In the genomic region with DNA sequence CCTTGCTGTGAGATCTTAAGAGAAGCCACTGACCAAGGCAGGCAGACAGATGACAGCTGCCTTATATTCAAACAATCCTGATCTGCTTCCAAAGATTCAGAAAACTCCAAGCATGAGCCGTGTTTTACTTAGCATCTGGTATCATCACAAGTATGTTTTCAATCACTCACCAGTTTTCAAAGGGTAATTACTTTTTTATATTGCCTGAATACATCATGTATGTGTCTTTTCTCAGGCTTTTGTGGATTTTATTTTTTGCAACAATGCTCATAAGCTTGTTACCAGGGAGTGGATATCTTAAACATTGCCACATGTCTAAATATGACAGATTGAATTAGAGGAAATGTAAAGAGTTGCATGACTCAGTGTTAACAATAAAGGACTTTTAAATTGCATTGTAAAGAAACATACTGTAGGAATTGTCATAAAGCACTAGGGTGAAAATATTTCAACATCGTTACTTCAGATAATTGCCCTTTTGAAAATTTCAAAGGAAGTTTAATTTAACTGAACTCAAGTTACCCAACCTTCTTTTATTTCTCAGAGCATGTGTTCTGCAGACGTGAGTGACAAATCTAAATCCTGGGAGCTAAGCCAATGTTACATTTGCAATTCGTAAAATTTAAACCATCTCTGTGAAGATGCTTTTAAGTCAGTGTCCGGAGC, we compare ENCODE assay signal across 15 cellular contexts.
DNase-seq lines count a peak whose midpoint lies in the region; ATAC-seq, FAIRE-seq and TF ChIP-seq lines count a peak whose summit lies in the region.
"Had no signal": no experiment of that assay in that cellular context is flagged by ENCODE, and none has a peak within 500 bp of the region (broad histone marks: within the 10 kb centered on the region; RNA-seq: fewer than 3 reads in every experiment).

No MANE protein-coding gene starts in this region.

- DNase-seq in GM04503 (ENCODE audit: low read depth) (peak; percentile 67), NOMO-1 treated with DMSO at 0.1 percent for 48 hours (lab: John Stamatoyannopoulos, UW; ENCODE audit: unreplicated experiment) (peak; percentile 38), pancreas (no peak), activated T-cell treated with anti-CD3 and anti-CD28 coated beads for 4 hours (no peak), frontal cortex (ENCODE audit: low spot score in 2 of 2) (no peak), nephron progenitor cell (no peak)
- DNase-seq: activated naive CD8-positive, alpha-beta T cell treated with anti-CD3 and anti-CD28 coated beads, Interleukin-2, amount 10 ng/mL, durations not matched to agents 7 days and 5 days; DMS153; effector memory CD8-positive, alpha-beta T cell; islet precursor cell; NCI-H1092 treated with DMSO at 0.1 percent for 48 hours had no signal

- no peak overlapping the region for H3K27ac ChIP-seq in pancreas

- H3K4me3 Mint-ChIP-seq in nephron progenitor cell = no peak overlapping the region
- H3K4me3 Mint-ChIP-seq: activated naive CD8-positive, alpha-beta T cell treated with anti-CD3 and anti-CD28 coated beads, Interleukin-2, amount 10 ng/mL, durations not matched to agents 7 days and 5 days; effector memory CD8-positive, alpha-beta T cell; stimulated activated naive CD8-positive, alpha-beta T cell treated with anti-CD3 and anti-CD28 coated beads, Interleukin-15, Interleukin-2, amounts not matched to agents 100 ng/mL and 50 ng/mL, for 24 hours; T-helper 2 cell treated with Interferon-gamma antibody and Interleukin-4, amounts not matched to agents 5 μg/mL and 100 μg/mL, for 36 hours had no signal

- WGBS in pancreas, 2 donors = 50 to 52% methylated on average over 5 of the region's 5 CpGs

- no peaks in the 10 kb centered on the region for H3K4me1 ChIP-seq in pancreas

- intact Hi-C loops in pancreas (cut with DNase I) = no loop called here

- no peaks in the 10 kb centered on the region for H3K9me3 Mint-ChIP-seq in nephron progenitor cell
- H3K9me3 Mint-ChIP-seq: activated naive CD8-positive, alpha-beta T cell treated with anti-CD3 and anti-CD28 coated beads, Interleukin-2, amount 10 ng/mL, durations not matched to agents 7 days and 5 days; stimulated activated naive CD8-positive, alpha-beta T cell treated with anti-CD3 and anti-CD28 coated beads, Interleukin-15, Interleukin-2, amounts not matched to agents 100 ng/mL and 50 ng/mL, for 24 hours; T-helper 2 cell treated with Interferon-gamma antibody and Interleukin-4, amounts not matched to agents 5 μg/mL and 100 μg/mL, for 36 hours had no signal

- no peaks in the 10 kb centered on the region for H3K36me3 Mint-ChIP-seq in nephron progenitor cell (ENCODE audit: low read depth)
- H3K36me3 Mint-ChIP-seq: activated naive CD8-positive, alpha-beta T cell treated with anti-CD3 and anti-CD28 coated beads, Interleukin-2, amount 10 ng/mL, durations not matched to agents 7 days and 5 days had no signal

- ATAC-seq in esophagus mucosa (peak; percentile 98), pancreas (no peak), HG02763 (IDR thresholded peaks at IDR 0.05; ENCODE audit: unreplicated experiment) (no peak)
- ATAC-seq: effector memory CD8-positive, alpha-beta T cell had no signal

- no peak overlapping the region for H3K27ac Mint-ChIP-seq in nephron progenitor cell
- H3K27ac Mint-ChIP-seq: activated naive CD8-positive, alpha-beta T cell treated with anti-CD3 and anti-CD28 coated beads, Interleukin-2, amount 10 ng/mL, durations not matched to agents 7 days and 5 days; effector memory CD8-positive, alpha-beta T cell; stimulated activated naive CD8-positive, alpha-beta T cell treated with anti-CD3 and anti-CD28 coated beads, Interleukin-15, Interleukin-2, amounts not matched to agents 100 ng/mL and 50 ng/mL, for 24 hours; T-helper 2 cell treated with Interferon-gamma antibody and Interleukin-4, amounts not matched to agents 5 μg/mL and 100 μg/mL, for 36 hours had no signal

- H3K27me3 ChIP-seq in pancreas = no peaks in the 10 kb centered on the region

- TF ChIP-seq CTCF in pancreas (IDR thresholded peaks at IDR 0.05) = no peak
- no peak for TF ChIP-seq CTCF in nephron progenitor cell (IDR thresholded peaks at IDR 0.05)

- H3K27me3 Mint-ChIP-seq in nephron progenitor cell (ENCODE audit: low read depth, poor library complexity) = no peaks in the 10 kb centered on the region
- H3K27me3 Mint-ChIP-seq: activated naive CD8-positive, alpha-beta T cell treated with anti-CD3 and anti-CD28 coated beads, Interleukin-2, amount 10 ng/mL, durations not matched to agents 7 days and 5 days; effector memory CD8-positive, alpha-beta T cell had no signal

- no peaks in the 10 kb centered on the region for H3K36me3 ChIP-seq in pancreas

- H3K4me3 ChIP-seq in pancreas = no peak overlapping the region

- no peaks in the 10 kb centered on the region for H3K4me1 Mint-ChIP-seq in nephron progenitor cell
- H3K4me1 Mint-ChIP-seq: activated naive CD8-positive, alpha-beta T cell treated with anti-CD3 and anti-CD28 coated beads, Interleukin-2, amount 10 ng/mL, durations not matched to agents 7 days and 5 days had no signal

- no peaks in the 10 kb centered on the region for H3K9me3 ChIP-seq in pancreas

- FAIRE-seq in pancreas (lab: Jason Lieb, UNC) (peak; percentile 80), frontal cortex (lab: Jason Lieb, UNC) (no peak)

Comparison
In these comparisons a context has a peak if more than half of its experiments do, and no peak if none do; other contexts are left out.
1. DNase-seq: peak in GM04503 (single experiment) and NOMO-1 treated with DMSO at 0.1 percent for 48 hours (single experiment); none in pancreas (0 of 6), activated T-cell treated with anti-CD3 and anti-CD28 coated beads for 4 hours (single experiment), frontal cortex (0 of 2) and nephron progenitor cell (single experiment).